19 cellular contexts compared by ENCODE assay signal in genomic region chrX:29491659-29492058, GRCh38.
"Had no signal": no experiment of that assay in that cellular context is flagged by ENCODE, and none has a peak within 500 bp of the region (broad histone marks: within the 10 kb centered on the region; RNA-seq: fewer than 3 reads in every experiment).

No MANE protein-coding gene starts in this region.

- H3K4me1 ChIP-seq: SJCRH30 had no signal

- H3K27me3 ChIP-seq: SJCRH30 had no signal

- DNase-seq: KBM-7, NCI-H1092, NCI-H1105 treated with DMSO at 0.1 percent for 48 hours, NCI-H1417 treated with DMSO at 0.1 percent for 48 hours, NCI-H146, NCI-H1694 treated with DMSO at 0.1 percent for 48 hours, NCI-H1930, NCI-H2081, NCI-H2107, NCI-H2227 treated with DMSO at 0.1 percent for 48 hours, NCI-H524, NCI-H69, NCI-H774, SHP77 treated with DMSO at 0.1 percent for 48 hours, SJCRH30, T-helper 1 cell had no signal

- ATAC-seq: SK-N-SH treated with all-trans-retinoic acid at 6 μM for 48 hours had no signal

- H3K27ac ChIP-seq: RWPE1, SJCRH30 had no signal

- H3K9me3 ChIP-seq: SJCRH30 had no signal

- H3K4me3 ChIP-seq: SJCRH30 had no signal

- H3K36me3 ChIP-seq: SJCRH30 had no signal

- FAIRE-seq: RCC 7860 had no signal
